In genomic region chr4:126969360-126969759, GRCh38 we compare ENCODE assay signal across 22 cellular contexts.
"Had no signal": no experiment of that assay in that cellular context is flagged by ENCODE, and none has a peak within 500 bp of the region (broad histone marks: within the 10 kb centered on the region; RNA-seq: fewer than 3 reads in every experiment).

No MANE protein-coding gene starts in this region.

- H3K9me3 ChIP-seq: gastrocnemius medialis, thyroid gland, upper lobe of right lung had no signal

- ATAC-seq: activated CD4-positive, CD25-positive, alpha-beta regulatory T cell treated with anti-CD3 and anti-CD28 coated beads, Interleukin-2, amount 50 U/mL, for 24 hours; activated CD8-positive, alpha-beta memory T cell treated with anti-CD3 and anti-CD28 coated beads, Interleukin-2, amount 10 ng/mL, durations not matched to agents 7 days and 5 days; activated CD8-positive, alpha-beta T cell treated with anti-CD3 and anti-CD28 coated beads for 36 hours; esophagus mucosa; gastrocnemius medialis; mucosa of descending colon; stimulated activated naive CD8-positive, alpha-beta T cell treated with anti-CD3 and anti-CD28 coated beads, Interleukin-15, Interleukin-2, amounts not matched to agents 100 U/mL and 50 U/mL, for 24 hours; upper lobe of right lung had no signal

- H3K4me1 ChIP-seq: gastrocnemius medialis, thyroid gland, upper lobe of right lung had no signal

- H3K4me3 ChIP-seq: gastrocnemius medialis, mucosa of descending colon, thyroid gland, upper lobe of right lung had no signal

- H3K27ac ChIP-seq: gastrocnemius medialis, thyroid gland, upper lobe of right lung, VCaP had no signal

- DNase-seq: activated CD4-positive, alpha-beta T cell treated with anti-CD3 and anti-CD28 coated beads, Interleukin-2, amount 10 ng/mL, durations not matched to agents 24 days and 14 days; activated CD8-positive, alpha-beta memory T cell treated with anti-CD3 and anti-CD28 coated beads, Interleukin-2, amount 10 ng/mL, durations not matched to agents 7 days and 5 days; activated CD8-positive, alpha-beta T cell treated with anti-CD3 and anti-CD28 coated beads for 36 hours; activated effector memory CD4-positive, alpha-beta T cell treated with anti-CD3 and anti-CD28 coated beads, Interleukin-2, amount 50 U/mL, for 16 hours; activated naive CD4-positive, alpha-beta T cell treated with anti-CD3 and anti-CD28 coated beads, Interleukin-2, amount 10 ng/mL, durations not matched to agents 7 days and 5 days; activated T-cell treated with anti-CD3 and anti-CD28 coated beads for 4 hours; amygdala; caudate nucleus; effector memory CD4-positive, alpha-beta T cell; gastrocnemius medialis; mucosa of descending colon; occipital lobe; posterior cingulate gyrus; stimulated activated CD4-positive, alpha-beta T cell treated with anti-CD3 and anti-CD28 coated beads, Interleukin-12 subunit alpha, Interleukin-12 subunit beta, amount 100 ng/mL, for 4 hours; stimulated activated CD4-positive, alpha-beta T cell treated with anti-CD3 and anti-CD28 coated beads, Interleukin-4, amount 100 ng/mL, for 4 hours; stimulated activated naive CD8-positive, alpha-beta T cell treated with anti-CD3 and anti-CD28 coated beads, Interleukin-15, Interleukin-2, amounts not matched to agents 100 U/mL and 50 U/mL, for 24 hours; substantia nigra; thyroid gland; upper lobe of right lung had no signal

- H3K36me3 ChIP-seq: gastrocnemius medialis, thyroid gland, upper lobe of right lung had no signal

- H3K27me3 ChIP-seq: gastrocnemius medialis, thyroid gland, upper lobe of right lung had no signal
